Comparison of ENCODE assay signal across 14 cellular contexts in genomic region chrX:9928083-9928482, GRCh38. TPM values are rescaled to one million over a fixed set of nuclear protein-coding genes. Genes with fewer than 3 reads are reported as not detected.
DNase-seq lines count a peak whose midpoint lies in the region; ATAC-seq, FAIRE-seq and TF ChIP-seq lines count a peak whose summit lies in the region.
"Had no signal": no experiment of that assay in that cellular context is flagged by ENCODE, and none has a peak within 500 bp of the region (broad histone marks: within the 10 kb centered on the region; RNA-seq: fewer than 3 reads in every experiment).

No MANE protein-coding gene starts in this region.

- H3K4me3 ChIP-seq in adrenal gland, result no peak overlapping the region

- no peaks in the 10 kb centered on the region for H3K9me3 ChIP-seq in adrenal gland (replicated peaks in 1 of 3)

- no peaks in the 10 kb centered on the region for H3K27me3 ChIP-seq in adrenal gland

- 39 to 80% (median 57%) methylated on average over 1 to 6 of the region's 6 CpGs for WGBS in adrenal gland, 4 donors

- no peaks in the 10 kb centered on the region for H3K36me3 ChIP-seq in adrenal gland (replicated peaks in 1 of 2)

- no peaks in the 10 kb centered on the region for H3K4me1 ChIP-seq in adrenal gland (replicated peaks in 1 of 2)

- H3K36me3 Mint-ChIP-seq in effector memory CD8-positive, alpha-beta T cell (ENCODE audit: insufficient read depth), result no peaks in the 10 kb centered on the region

- no peak for TF ChIP-seq POLR2A in adrenal gland (IDR thresholded peaks at IDR 0.05)

- H3K27me3 Mint-ChIP-seq in effector memory CD8-positive, alpha-beta T cell, result peaks cover 0 to 12% of the 10 kb centered on the region in 2 donors
- H3K27me3 Mint-ChIP-seq: activated CD8-positive, alpha-beta T cell treated with anti-CD3 and anti-CD28 coated beads for 36 hours had no signal

- H3K27ac Mint-ChIP-seq in effector memory CD8-positive, alpha-beta T cell, result no peak overlapping the region
- H3K27ac Mint-ChIP-seq: activated CD8-positive, alpha-beta T cell treated with anti-CD3 and anti-CD28 coated beads for 36 hours; T-helper 1 cell treated with Interleukin-12 subunit alpha and Interleukin-12 subunit beta and Interleukin-4 antibody, amounts not matched to agents 30 μg/mL and 1 μg/mL, for 36 hours had no signal

- no peaks in the 10 kb centered on the region for H3K9me3 Mint-ChIP-seq in effector memory CD8-positive, alpha-beta T cell
- H3K9me3 Mint-ChIP-seq: activated CD8-positive, alpha-beta T cell treated with anti-CD3 and anti-CD28 coated beads for 36 hours; T-helper 1 cell treated with Interleukin-12 subunit alpha and Interleukin-12 subunit beta and Interleukin-4 antibody, amounts not matched to agents 30 μg/mL and 1 μg/mL, for 36 hours had no signal

- no peak overlapping the region for H3K27ac ChIP-seq in adrenal gland

- FAIRE-seq in D721Med (lab: Jason Lieb, UNC), result no peak

- no peaks in the 10 kb centered on the region for H3K4me1 Mint-ChIP-seq in effector memory CD8-positive, alpha-beta T cell (ENCODE audit: low read depth in 2 of 2)

- ATAC-seq in effector memory CD8-positive, alpha-beta T cell (replicated peaks), result no peak
- ATAC-seq: activated CD8-positive, alpha-beta T cell treated with anti-CD3 and anti-CD28 coated beads for 36 hours; left colon had no signal

- DNase-seq in DMS79 (lab: John Stamatoyannopoulos, UW) (peak; percentile 37), NCI-H146 treated with DMSO at 0.1 percent for 48 hours (lab: John Stamatoyannopoulos, UW; ENCODE audit: unreplicated experiment) (peak; percentile 72), anterior cingulate cortex (lab: John Stamatoyannopoulos, UW) (peak in 43 of 58 donors; percentile 0 to 76 (median 19)), medulla oblongata (ENCODE audit: extremely low spot score) (peak; percentile 62), adrenal gland (no peak), D721Med (ENCODE audit: insufficient read length, low spot score) (no peak)
- no peak for DNase-seq in effector memory CD8-positive, alpha-beta T cell
- DNase-seq in effector CD8-positive, alpha-beta T cell (lab: John Stamatoyannopoulos, UW), result no peak
- DNase-seq: activated CD8-positive, alpha-beta T cell treated with anti-CD3 and anti-CD28 coated beads for 36 hours; activated gamma-delta T cell treated with Interleukin-2 at 50 U/mL for 16 hours; left colon had no signal

- no peak overlapping the region for H3K4me3 Mint-ChIP-seq in effector memory CD8-positive, alpha-beta T cell
- H3K4me3 Mint-ChIP-seq: activated CD8-positive, alpha-beta T cell treated with anti-CD3 and anti-CD28 coated beads for 36 hours; T-helper 1 cell treated with Interleukin-12 subunit alpha and Interleukin-12 subunit beta and Interleukin-4 antibody, amounts not matched to agents 30 μg/mL and 1 μg/mL, for 36 hours had no signal

- intact Hi-C loops in adrenal gland (cut with DNase I), result no loop called here

- no peak for TF ChIP-seq CTCF in adrenal gland (IDR thresholded peaks at IDR 0.05)
- TF ChIP-seq CTCF in D721Med (IDR thresholded peaks at IDR 0.05; ENCODE audit: insufficient read depth, missing control alignments), result no peak

RNA-seq across cellular contexts. Expression of gene CLDN34, which starts 39.1 kb away (rescaled TPM):
- under 1 TPM in 1 of 8 donors, not detected in 7; 0.25 TPM for total RNA-seq in adrenal gland
- polyA plus RNA-seq in adrenal gland, result under 1 TPM in 1 of 3 donors, not detected in 2; 0.13 TPM
- total RNA-seq: activated CD8-positive, alpha-beta T cell treated with anti-CD3 and anti-CD28 coated beads for 36 hours; MCF 10A; omental fat pad had no signal

Comparison
In these comparisons a context has a peak if more than half of its experiments do, and no peak if none do; other contexts are left out.
1. DNase-seq: peak in DMS79 (single experiment), NCI-H146 treated with DMSO at 0.1 percent for 48 hours (single experiment), anterior cingulate cortex (43 of 58) and medulla oblongata (single experiment); none in effector memory CD8-positive, alpha-beta T cell (0 of 3), adrenal gland (0 of 7), D721Med (single experiment) and effector CD8-positive, alpha-beta T cell (single experiment).